ENCODE assay signal across 12 cellular contexts in genomic region chr4:43234626-43235025, GRCh38.
"Had no signal": no experiment of that assay in that cellular context is flagged by ENCODE, and none has a peak within 500 bp of the region (broad histone marks: within the 10 kb centered on the region; RNA-seq: fewer than 3 reads in every experiment).

No MANE protein-coding gene starts in this region.

- DNase-seq: activated CD4-positive, CD25-positive, alpha-beta regulatory T cell; activated naive CD4-positive, alpha-beta T cell treated with anti-CD3 and anti-CD28 coated beads, Interleukin-2, amount 10 ng/mL, durations not matched to agents 7 days and 5 days; adrenal gland; brain microvascular endothelial cell; heart left ventricle; left ventricle myocardium inferior; stimulated activated naive CD8-positive, alpha-beta T cell treated with anti-CD3 and anti-CD28 coated beads, Interleukin-15, Interleukin-2, amounts not matched to agents 100 U/mL and 50 U/mL, for 24 hours; T-helper 2 cell had no signal

- H3K4me1 ChIP-seq: adrenal gland, esophagus muscularis mucosa, heart left ventricle, left ventricle myocardium inferior, suprapubic skin had no signal

- ATAC-seq: heart left ventricle; sciatic nerve; stimulated activated naive CD8-positive, alpha-beta T cell treated with anti-CD3 and anti-CD28 coated beads, Interleukin-15, Interleukin-2, amounts not matched to agents 100 U/mL and 50 U/mL, for 24 hours had no signal

- H3K9me3 ChIP-seq: adrenal gland, esophagus muscularis mucosa, heart left ventricle, left ventricle myocardium inferior, suprapubic skin had no signal

- FAIRE-seq: keratinocyte had no signal

- H3K27me3 ChIP-seq: adrenal gland, brain microvascular endothelial cell, esophagus muscularis mucosa, heart left ventricle, suprapubic skin had no signal

- H3K27ac ChIP-seq: adrenal gland, brain microvascular endothelial cell, esophagus muscularis mucosa, heart left ventricle, left ventricle myocardium inferior, suprapubic skin had no signal

- H3K36me3 ChIP-seq: adrenal gland, brain microvascular endothelial cell, esophagus muscularis mucosa, heart left ventricle, left ventricle myocardium inferior, suprapubic skin had no signal

- H3K4me3 ChIP-seq: adrenal gland, esophagus muscularis mucosa, heart left ventricle, left ventricle myocardium inferior, suprapubic skin had no signal
